Comparison of ENCODE assay signal across 13 cellular contexts in genomic region chr2:8118940-8119781, GRCh38.
DNase-seq lines count a peak whose midpoint lies in the region; ATAC-seq and TF ChIP-seq lines count a peak whose summit lies in the region.
"Had no signal": no experiment of that assay in that cellular context is flagged by ENCODE, and none has a peak within 500 bp of the region (broad histone marks: within the 10 kb centered on the region; RNA-seq: fewer than 3 reads in every experiment).

No MANE protein-coding gene starts in this region.

- peak; percentile 69 for ATAC-seq in GM23338
- peak; percentile 58 for ATAC-seq in left colon

- H3K36me3 ChIP-seq in GM23338 (ENCODE audit: insufficient read depth) (no peaks in the 10 kb centered on the region), adipocyte (ENCODE audit: control insufficient read depth, insufficient read depth, low read length, severe bottlenecking) (no peaks in the 10 kb centered on the region), sigmoid colon (no peaks in the 10 kb centered on the region)
- H3K36me3 ChIP-seq: BLaER1 had no signal

- H3K9me2 ChIP-seq in GM23338 (ENCODE audit: insufficient read depth): no peaks in the 10 kb centered on the region

- H3F3A ChIP-seq in GM23338 (replicated peaks; ENCODE audit: low read depth): no peaks in the 10 kb centered on the region

- H3K9me3 ChIP-seq in adipocyte (ENCODE audit: control insufficient read depth, low read length) (no peaks in the 10 kb centered on the region), sigmoid colon (no peaks in the 10 kb centered on the region)
- H3K9me3 ChIP-seq: BLaER1 had no signal

- no peak for TF ChIP-seq POLR2A in sigmoid colon (IDR thresholded peaks at IDR 0.05)

- H3K27me3 Mint-ChIP-seq in GM23338 (ENCODE audit: insufficient read depth, low read depth, poor library complexity): peaks cover 5% of the 10 kb centered on the region

- H3K4me1 Mint-ChIP-seq in GM23338: peaks cover 11% of the 10 kb centered on the region

- no peak overlapping the region for H3K4me3 ChIP-seq in GM23338
- peak overlapping the region; percentile 69 for H3K4me3 ChIP-seq in adipocyte (ENCODE audit: low read length)
- H3K4me3 ChIP-seq in sigmoid colon: no peak overlapping the region
- H3K4me3 ChIP-seq: BLaER1 had no signal

- no peaks in the 10 kb centered on the region for H3K36me3 Mint-ChIP-seq in GM23338 (ENCODE audit: low read depth)
- H3K36me3 Mint-ChIP-seq: activated naive CD4-positive, alpha-beta T cell treated with anti-CD3 and anti-CD28 coated beads, Interleukin-2, amount 50 U/mL, for 72 hours had no signal

- no peaks in the 10 kb centered on the region for H3K79me2 ChIP-seq in GM23338 (replicated peaks; ENCODE audit: insufficient read depth)

- peak overlapping the region; percentile 83 for H2AFZ ChIP-seq in GM23338

- H3K27ac ChIP-seq in GM23338 (ENCODE audit: low read depth) (no peak overlapping the region), sigmoid colon (peak overlapping the region in 3 of 4 donors; percentile 29 to 61 (median 31))
- H3K27ac ChIP-seq: BLaER1 had no signal

- H3K4me1 ChIP-seq in GM23338 (ENCODE audit: insufficient read depth) (peaks cover 4% of the 10 kb centered on the region; the same call in 1 of the 2 replicates), adipocyte (ENCODE audit: control insufficient read depth, insufficient read depth, low read length) (peaks cover 39% of the 10 kb centered on the region), sigmoid colon (peaks cover 0 to 43% (median 35%) of the 10 kb centered on the region in 4 donors)

- no peaks in the 10 kb centered on the region for H4K20me1 ChIP-seq in GM23338 (replicated peaks; ENCODE audit: insufficient read depth)
- H4K20me1 ChIP-seq: BLaER1 had no signal

- no peak for DNase-seq in GM23338 (ENCODE audit: low spot score)
- no peak for DNase-seq in adipocyte (ENCODE audit: low read depth)
- DNase-seq in left colon: peak; percentile 54
- no peak for DNase-seq in sigmoid colon
- DNase-seq in amniotic stem cell (lab: John Stamatoyannopoulos, UW): no peak
- DNase-seq in AG20443 (ENCODE audit: low spot score): no peak
- no peak for DNase-seq in stimulated activated CD4-positive, alpha-beta T cell treated with anti-CD3 and anti-CD28 coated beads, Interleukin-2, amount 100 ng/mL, for 24 hours
- DNase-seq in RKO (ENCODE audit: low spot score): no peak
- DNase-seq: activated CD8-positive, alpha-beta memory T cell treated with anti-CD3 and anti-CD28 coated beads for 24 hours; NCI-H524; stimulated activated CD4-positive, alpha-beta T cell treated with anti-CD3 and anti-CD28 coated beads, Interleukin-1b, Interleukin-23, amount 100 ng/mL, for 48 hours had no signal

- H3K4me3 Mint-ChIP-seq in GM23338: no peak overlapping the region

- 30 to 80% methylated on average over 14 of the region's 14 CpGs for WGBS in sigmoid colon, 2 donors

- intact Hi-C loops in left colon (cut with DNase I, micrococcal nuclease) (no loop called here), sigmoid colon (cut with DNase I) (no loop called here)

- TF ChIP-seq EP300 in sigmoid colon (IDR thresholded peaks at IDR 0.05): no peak

- no peaks in the 10 kb centered on the region for H3K9me3 Mint-ChIP-seq in GM23338
- H3K9me3 Mint-ChIP-seq: activated naive CD4-positive, alpha-beta T cell treated with anti-CD3 and anti-CD28 coated beads, Interleukin-2, amount 50 U/mL, for 72 hours had no signal

- H3K27me3 ChIP-seq in GM23338 (ENCODE audit: insufficient read depth) (no peaks in the 10 kb centered on the region), adipocyte (replicated peaks; ENCODE audit: control insufficient read depth, insufficient read depth, low read length) (no peaks in the 10 kb centered on the region), sigmoid colon (no peaks in the 10 kb centered on the region)
- H3K27me3 ChIP-seq: BLaER1 had no signal

- no peak overlapping the region for H3K27ac Mint-ChIP-seq in GM23338

- peak overlapping the region; percentile 72 for H3K9ac ChIP-seq in adipocyte (ENCODE audit: low read length)
- H3K9ac ChIP-seq: BLaER1 had no signal

- TF ChIP-seq CTCF in GM23338 (conservative IDR thresholded peaks at IDR 0.05; ENCODE audit: low read depth in 2 of 2): no peak
- TF ChIP-seq CTCF in sigmoid colon (IDR thresholded peaks at IDR 0.05): no peak

- H3K4me2 ChIP-seq in GM23338: no peak overlapping the region
- H3K4me2 ChIP-seq: BLaER1 had no signal

TF ChIP-seq in GM23338, 12 proteins besides CTCF, POLR2A, EP300 and RAD21 (continues in another document):
- TF ChIP-seq JUNB (IDR thresholded peaks at IDR 0.05; ENCODE audit: unreplicated experiment) (no peak), ETS1 (IDR thresholded peaks at IDR 0.05) (no peak), NANOG (IDR thresholded peaks at IDR 0.05; ENCODE audit: borderline replicate concordance) (no peak), POLR2AphosphoS5 (IDR thresholded peaks at IDR 0.05; ENCODE audit: low read depth) (no peak), REST (IDR thresholded peaks at IDR 0.05; ENCODE audit: unreplicated experiment) (no peak), ZNF114 (CRISPR knock-in tag; IDR thresholded peaks at IDR 0.05) (no peak), EZH2 (IDR thresholded peaks at IDR 0.05; ENCODE audit: low read depth, unreplicated experiment) (no peak), ZNF331 (CRISPR knock-in tag; IDR thresholded peaks at IDR 0.05; ENCODE audit: low read depth) (no peak), EZH2phosphoT487 (IDR thresholded peaks at IDR 0.05; ENCODE audit: unreplicated experiment) (no peak), CREB1 (CRISPR knock-in tag; IDR thresholded peaks at IDR 0.05; ENCODE audit: low read depth) (no peak)

Comparison
In these comparisons a context has a peak if more than half of its experiments do, and no peak if none do; other contexts are left out.
1. DNase-seq: peak in left colon (2 of 2); none in GM23338 (single experiment), adipocyte (single experiment), sigmoid colon (single experiment), amniotic stem cell (single experiment), AG20443 (single experiment), stimulated activated CD4-positive, alpha-beta T cell treated with anti-CD3 and anti-CD28 coated beads, Interleukin-2, amount 100 ng/mL, for 24 hours (0 of 2) and RKO (single experiment).